In the genomic region with DNA sequence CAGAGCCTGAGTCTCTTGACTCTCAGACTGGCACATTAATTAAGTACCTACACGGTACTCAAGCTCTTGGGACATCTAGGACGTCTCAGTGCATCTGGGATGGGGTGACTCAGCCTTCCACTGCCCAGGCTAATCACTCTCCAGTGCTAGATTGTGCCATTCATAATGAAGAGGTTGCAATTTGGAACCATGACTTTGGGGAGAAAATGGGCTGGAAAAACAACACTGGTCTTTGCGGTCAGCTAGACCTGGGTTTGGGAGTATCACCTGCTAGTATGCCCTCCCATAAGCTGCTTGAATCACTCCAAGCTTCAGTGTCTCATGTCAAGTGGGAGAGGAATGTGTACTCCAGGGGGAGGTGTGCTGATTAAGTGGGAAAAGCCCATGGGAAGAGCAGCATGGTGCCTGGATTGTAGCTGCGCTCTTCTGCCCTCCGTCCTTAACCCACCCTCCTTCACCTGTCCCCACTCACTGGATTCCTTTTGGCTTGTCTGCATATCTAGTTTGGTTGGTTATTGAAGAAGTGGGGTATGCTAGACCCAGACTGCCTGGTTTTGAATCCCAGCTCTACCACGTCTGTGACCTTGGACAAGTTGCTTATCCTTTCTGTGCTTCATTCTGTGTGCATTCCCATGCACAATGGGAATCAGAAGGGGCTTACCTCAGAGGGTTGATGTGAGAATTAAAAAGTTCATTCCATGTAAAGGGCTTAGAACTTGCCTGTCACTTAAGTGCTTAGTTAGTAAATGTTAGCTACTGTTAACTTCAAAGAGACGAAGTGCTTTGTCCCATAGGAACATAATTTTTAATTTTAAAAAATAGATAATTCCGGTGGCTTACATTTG, we compare ENCODE assay signal across 8 cellular contexts. TPM values are rescaled to one million over a fixed set of nuclear protein-coding genes. Genes with fewer than 3 reads are reported as not detected.
DNase-seq lines count a peak whose midpoint lies in the region; ATAC-seq lines count a peak whose summit lies in the region.

No MANE protein-coding gene starts in this region.

- peaks cover 22 to 86% (median 63%) of the 10 kb centered on the region in 4 donors for H3K4me1 Mint-ChIP-seq in CD4-positive, CD25-positive, alpha-beta regulatory T cell
- H3K4me1 Mint-ChIP-seq in activated T-helper 1 cell treated with anti-CD3 and anti-CD28 coated beads, Interleukin-12 subunit alpha, Interleukin-12 subunit beta, Interleukin-2, Interleukin-4 antibody, amounts not matched to agents 30 ng/mL and 10 ng/mL and 1 ng/mL, durations not matched to agents 14 hours and 24 hours and 36 hours (ENCODE audit: low read depth) = peaks cover 86% of the 10 kb centered on the region

- no peak overlapping the region for H2BK15ac ChIP-seq in mesendoderm (replicated peaks; ENCODE audit: low read depth)

- H3K27ac ChIP-seq in CD4-positive, CD25-positive, alpha-beta regulatory T cell (ENCODE audit: insufficient read depth, low read length, poor library complexity, severe bottlenecking) = peak overlapping the region; percentile 87
- H3K27ac ChIP-seq in HUES6 (ENCODE audit: low read depth, low read length) = peak overlapping the region; percentile 24; the same call in 1 of the 2 replicates
- H3K27ac ChIP-seq in mesendoderm (ENCODE audit: low read depth, low read length) = no peak overlapping the region

- H3K27ac Mint-ChIP-seq in CD4-positive, CD25-positive, alpha-beta regulatory T cell = peak overlapping the region; percentile 20 to 85 (median 65)
- H3K27ac Mint-ChIP-seq in activated T-helper 1 cell treated with anti-CD3 and anti-CD28 coated beads, Interleukin-12 subunit alpha, Interleukin-12 subunit beta, Interleukin-2, Interleukin-4 antibody, amounts not matched to agents 30 ng/mL and 10 ng/mL and 1 ng/mL, durations not matched to agents 14 hours and 24 hours and 36 hours = peak overlapping the region; percentile 97

- H3K9ac ChIP-seq in HUES6 (ENCODE audit: low read length) (no peak overlapping the region), mesendoderm (ENCODE audit: low read length) (no peak overlapping the region)

- H3K79me2 ChIP-seq in mesendoderm (ENCODE audit: control insufficient read depth, insufficient read depth, low read length) = peaks cover 64% of the 10 kb centered on the region

- no peak overlapping the region for H3K4me2 ChIP-seq in mesendoderm (ENCODE audit: low read length)

- H3K9me3 Mint-ChIP-seq in CD4-positive, CD25-positive, alpha-beta regulatory T cell = no peaks in the 10 kb centered on the region
- no peaks in the 10 kb centered on the region for H3K9me3 Mint-ChIP-seq in activated T-helper 1 cell treated with anti-CD3 and anti-CD28 coated beads, Interleukin-12 subunit alpha, Interleukin-12 subunit beta, Interleukin-2, Interleukin-4 antibody, amounts not matched to agents 30 ng/mL and 10 ng/mL and 1 ng/mL, durations not matched to agents 14 hours and 24 hours and 36 hours

- H3K23ac ChIP-seq in mesendoderm (ENCODE audit: low read length) = no peak overlapping the region

- peak overlapping the region; percentile 97 to 100 (median 98) for H3K4me3 Mint-ChIP-seq in CD4-positive, CD25-positive, alpha-beta regulatory T cell
- H3K4me3 Mint-ChIP-seq in activated T-helper 1 cell treated with anti-CD3 and anti-CD28 coated beads, Interleukin-12 subunit alpha, Interleukin-12 subunit beta, Interleukin-2, Interleukin-4 antibody, amounts not matched to agents 30 ng/mL and 10 ng/mL and 1 ng/mL, durations not matched to agents 14 hours and 24 hours and 36 hours = peak overlapping the region; percentile 97

- H3K36me3 Mint-ChIP-seq in CD4-positive, CD25-positive, alpha-beta regulatory T cell = no peaks in the 10 kb centered on the region
- H3K36me3 Mint-ChIP-seq in activated T-helper 1 cell treated with anti-CD3 and anti-CD28 coated beads, Interleukin-12 subunit alpha, Interleukin-12 subunit beta, Interleukin-2, Interleukin-4 antibody, amounts not matched to agents 30 ng/mL and 10 ng/mL and 1 ng/mL, durations not matched to agents 14 hours and 24 hours and 36 hours (ENCODE audit: low read depth) = peaks cover 30% of the 10 kb centered on the region

- ATAC-seq in CD4-positive, CD25-positive, alpha-beta regulatory T cell (ENCODE audit: low read depth in 2 of 2) = no peak
- ATAC-seq in HG03045 (IDR thresholded peaks at IDR 0.05; ENCODE audit: unreplicated experiment) = no peak

- no CpG with 5 or more reads among the region's 8 CpGs for WGBS in mesendoderm (ENCODE audit: extremely low coverage, insufficient coverage, low lambda C conversion rate)

- no peak overlapping the region for H2BK5ac ChIP-seq in mesendoderm (ENCODE audit: low read length)

- peaks cover 4% of the 10 kb centered on the region for H3K79me1 ChIP-seq in mesendoderm (ENCODE audit: low read length)

- H4K8ac ChIP-seq in mesendoderm (ENCODE audit: low read depth, low read length) = no peak overlapping the region

- intact Hi-C loops in activated T-helper 1 cell treated with anti-CD3 and anti-CD28 coated beads, Interleukin-12 subunit alpha, Interleukin-12 subunit beta, Interleukin-2, Interleukin-4 antibody, amounts not matched to agents 30 ng/mL and 10 ng/mL and 1 ng/mL, durations not matched to agents 14 hours and 24 hours and 36 hours (cut with micrococcal nuclease) = loop anchor here (1.0 to 10.0 kb wide), 7 partner anchors 12 to 1879 kb away; partner anchors contain the start of genes HNRNPA2B1 and SKAP2

- H2AK5ac ChIP-seq in mesendoderm (ENCODE audit: low read length) = no peak overlapping the region

- H3K4ac ChIP-seq in mesendoderm (ENCODE audit: low read depth, low read length) = no peak overlapping the region

- DNase-seq in CD4-positive, CD25-positive, alpha-beta regulatory T cell = no peak
- no peak for DNase-seq in activated T-helper 1 cell treated with anti-CD3 and anti-CD28 coated beads, Interleukin-12 subunit alpha, Interleukin-12 subunit beta, Interleukin-2, Interleukin-4 antibody, amounts not matched to agents 30 ng/mL and 10 ng/mL and 1 ng/mL, durations not matched to agents 14 hours and 24 hours and 36 hours (ENCODE audit: low spot score)
- DNase-seq in mesendoderm (peak; percentile 87), NCI-H1436 treated with DMSO at 0.1 percent for 48 hours (lab: John Stamatoyannopoulos, UW) (no peak), SKM-1 treated with dmso at 0.1 percent for 144 hours (lab: John Stamatoyannopoulos, UW; ENCODE audit: unreplicated experiment) (no peak)
- DNase-seq in activated CD4-positive, CD25-positive, alpha-beta regulatory T cell treated with anti-CD3 and anti-CD28 coated beads, Interleukin-2, amount 50 U/mL, for 72 hours = no peak

- H3K27me3 ChIP-seq in CD4-positive, CD25-positive, alpha-beta regulatory T cell (ENCODE audit: control insufficient read depth, insufficient read depth, low read length) = no peaks in the 10 kb centered on the region
- peaks cover 16% of the 10 kb centered on the region; the same call in 1 of the 2 replicates for H3K27me3 ChIP-seq in HUES6 (ENCODE audit: control insufficient read depth, insufficient read depth, low read length)
- no peaks in the 10 kb centered on the region for H3K27me3 ChIP-seq in mesendoderm (ENCODE audit: insufficient read depth, low read length, poor library complexity)

- no peaks in the 10 kb centered on the region for H3K27me3 Mint-ChIP-seq in CD4-positive, CD25-positive, alpha-beta regulatory T cell
- peaks cover 1% of the 10 kb centered on the region for H3K27me3 Mint-ChIP-seq in activated T-helper 1 cell treated with anti-CD3 and anti-CD28 coated beads, Interleukin-12 subunit alpha, Interleukin-12 subunit beta, Interleukin-2, Interleukin-4 antibody, amounts not matched to agents 30 ng/mL and 10 ng/mL and 1 ng/mL, durations not matched to agents 14 hours and 24 hours and 36 hours (ENCODE audit: insufficient read depth)

- no peak overlapping the region for H3K18ac ChIP-seq in mesendoderm (ENCODE audit: low read length)

- peak overlapping the region; percentile 38 for H3K56ac ChIP-seq in mesendoderm (ENCODE audit: low read length)

- no peak overlapping the region for H2BK120ac ChIP-seq in mesendoderm (ENCODE audit: low read depth, low read length)

- peaks cover 67% of the 10 kb centered on the region for H3K4me1 ChIP-seq in CD4-positive, CD25-positive, alpha-beta regulatory T cell (ENCODE audit: control insufficient read depth, insufficient read depth, low read length, poor library complexity, severe bottlenecking)
- peaks cover 56% of the 10 kb centered on the region for H3K4me1 ChIP-seq in HUES6 (ENCODE audit: control insufficient read depth, insufficient read depth, low read length)
- peaks cover 13% of the 10 kb centered on the region for H3K4me1 ChIP-seq in mesendoderm (ENCODE audit: control insufficient read depth, low read depth, low read length)

- no peak overlapping the region for H4K5ac ChIP-seq in mesendoderm (ENCODE audit: low read length)

- H3K36me3 ChIP-seq in CD4-positive, CD25-positive, alpha-beta regulatory T cell (ENCODE audit: control insufficient read depth, insufficient read depth, low read length) = no peaks in the 10 kb centered on the region
- H3K36me3 ChIP-seq in HUES6 (ENCODE audit: control insufficient read depth, insufficient read depth, low read length) = peaks cover 7% of the 10 kb centered on the region; the same call in 1 of the 2 replicates
- no peaks in the 10 kb centered on the region for H3K36me3 ChIP-seq in mesendoderm (ENCODE audit: control insufficient read depth, insufficient read depth, low read length)

- no peaks in the 10 kb centered on the region for H3K9me3 ChIP-seq in CD4-positive, CD25-positive, alpha-beta regulatory T cell (ENCODE audit: control insufficient read depth in 2 of 2, low read length in 2 of 2)
- no peaks in the 10 kb centered on the region for H3K9me3 ChIP-seq in HUES6 (ENCODE audit: control insufficient read depth, insufficient read depth, low read depth, low read length)

- H3K4me3 ChIP-seq in CD4-positive, CD25-positive, alpha-beta regulatory T cell (ENCODE audit: low read depth, low read length) = peak overlapping the region; percentile 73
- peak overlapping the region; percentile 3 for H3K4me3 ChIP-seq in HUES6 (ENCODE audit: low read depth, low read length)
- H3K4me3 ChIP-seq in mesendoderm (ENCODE audit: low read length) = no peak overlapping the region

RNA-seq across cellular contexts. Expression of gene NFE2L3, which starts 3.8 kb away (rescaled TPM):
- total RNA-seq in CD4-positive, CD25-positive, alpha-beta regulatory T cell = 10.9 TPM
- polyA plus RNA-seq in CD4-positive, CD25-positive, alpha-beta regulatory T cell = 10 to 100 TPM in 3 of 4 donors, 1 to 10 TPM in 1; 8.8 to 13.9 (median 13.2) TPM
- total RNA-seq in activated T-helper 1 cell treated with anti-CD3 and anti-CD28 coated beads, Interleukin-12 subunit alpha, Interleukin-12 subunit beta, Interleukin-2, Interleukin-4 antibody, amounts not matched to agents 30 ng/mL and 10 ng/mL and 1 ng/mL, durations not matched to agents 14 hours and 24 hours and 36 hours = 80.1 TPM in 2 replicates
- 34.7 TPM for polyA plus RNA-seq in mesendoderm (2013, experiment 1 of 2)
- polyA plus RNA-seq in mesendoderm (2013, experiment 2 of 2) = 36.5 TPM

RNA-seq across cellular contexts. Expression of gene HNRNPA2B1, which starts 44.8 kb away (rescaled TPM):
- 465 TPM for total RNA-seq in CD4-positive, CD25-positive, alpha-beta regulatory T cell
- polyA plus RNA-seq in CD4-positive, CD25-positive, alpha-beta regulatory T cell = 100 to 1,000 TPM; 506 to 541 (median 520) TPM
- 821 and 823 TPM in 2 replicates for total RNA-seq in activated T-helper 1 cell treated with anti-CD3 and anti-CD28 coated beads, Interleukin-12 subunit alpha, Interleukin-12 subunit beta, Interleukin-2, Interleukin-4 antibody, amounts not matched to agents 30 ng/mL and 10 ng/mL and 1 ng/mL, durations not matched to agents 14 hours and 24 hours and 36 hours
- polyA plus RNA-seq in mesendoderm (2013, experiment 1 of 2) = 937 TPM
- polyA plus RNA-seq in mesendoderm (2013, experiment 2 of 2) = 922 TPM

RNA-seq across cellular contexts. Expression of gene CBX3, which starts 45.8 kb away (rescaled TPM):
- total RNA-seq in CD4-positive, CD25-positive, alpha-beta regulatory T cell = 115 TPM
- 100 to 1,000 TPM in 3 of 4 donors, 10 to 100 TPM in 1; 89.1 to 135 (median 125) TPM for polyA plus RNA-seq in CD4-positive, CD25-positive, alpha-beta regulatory T cell
- total RNA-seq in activated T-helper 1 cell treated with anti-CD3 and anti-CD28 coated beads, Interleukin-12 subunit alpha, Interleukin-12 subunit beta, Interleukin-2, Interleukin-4 antibody, amounts not matched to agents 30 ng/mL and 10 ng/mL and 1 ng/mL, durations not matched to agents 14 hours and 24 hours and 36 hours = 284 and 298 TPM in 2 replicates
- 207 TPM for polyA plus RNA-seq in mesendoderm (2013, experiment 1 of 2)
- polyA plus RNA-seq in mesendoderm (2013, experiment 2 of 2) = 206 TPM
